ENCODE assay signal across 23 cellular contexts in the genomic region with DNA sequence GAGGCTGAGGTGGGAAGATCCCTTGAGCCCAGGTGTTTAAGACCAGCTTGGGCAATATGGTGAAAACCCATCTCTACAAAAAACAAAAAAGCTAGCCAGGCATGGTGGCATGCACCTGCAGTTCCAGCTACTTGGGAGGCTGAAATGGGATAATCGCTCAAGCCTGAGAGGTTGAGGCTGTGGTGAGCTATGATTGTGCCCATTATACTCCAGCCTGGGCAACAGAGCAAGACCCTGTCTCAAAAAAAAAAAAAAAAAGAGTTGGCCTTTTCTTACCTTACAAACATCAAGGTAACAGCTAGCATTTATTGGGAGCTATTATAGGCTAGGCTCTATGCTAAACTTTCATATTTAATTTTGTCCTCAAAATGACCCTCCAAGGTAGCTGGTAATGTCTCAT. TPM values are rescaled to one million over a fixed set of nuclear protein-coding genes. Genes with fewer than 3 reads are reported as not detected.
"Had no signal": no experiment of that assay in that cellular context is flagged by ENCODE, and none has a peak within 500 bp of the region (broad histone marks: within the 10 kb centered on the region; RNA-seq: fewer than 3 reads in every experiment).

No MANE protein-coding gene starts in this region.

- ATAC-seq: esophagus mucosa, gastroesophageal sphincter, mucosa of descending colon, psoas muscle, sciatic nerve, upper lobe of right lung had no signal

- H3K9me3 Mint-ChIP-seq: activated T-cell treated with anti-CD3 and anti-CD28 coated beads, Interleukin-2, amount 50 U/mL, for 72 hours; memory B cell; naive thymus-derived CD8-positive, alpha-beta T cell; stimulated activated naive CD8-positive, alpha-beta T cell treated with anti-CD3 and anti-CD28 coated beads, Interleukin-15, amount 100 ng/mL, for 72 hours; T-helper 1 cell treated with Interleukin-12 subunit alpha and Interleukin-12 subunit beta and Interleukin-4 antibody, amounts not matched to agents 30 μg/mL and 1 μg/mL, for 36 hours had no signal

- H3K4me3 Mint-ChIP-seq: activated T-cell treated with anti-CD3 and anti-CD28 coated beads, Interleukin-2, amount 50 U/mL, for 72 hours; memory B cell; stimulated activated naive CD8-positive, alpha-beta T cell treated with anti-CD3 and anti-CD28 coated beads, Interleukin-15, amount 100 ng/mL, for 72 hours; T-helper 1 cell treated with Interleukin-12 subunit alpha and Interleukin-12 subunit beta and Interleukin-4 antibody, amounts not matched to agents 30 μg/mL and 1 μg/mL, for 36 hours had no signal

- H3K9me3 ChIP-seq: gastroesophageal sphincter, heart left ventricle, mucosa of descending colon, psoas muscle, upper lobe of right lung had no signal

- H3K4me3 ChIP-seq: gastroesophageal sphincter, heart left ventricle, mucosa of descending colon, psoas muscle, upper lobe of right lung had no signal

- DNase-seq: activated CD4-positive, alpha-beta T cell treated with anti-CD3 and anti-CD28 coated beads, Interleukin-2, amount 50 U/mL, for 1 hour; activated CD4-positive, CD25-positive, alpha-beta regulatory T cell treated with anti-CD3 and anti-CD28 coated beads, Interleukin-2, amount 50 U/mL, for 72 hours; activated CD8-positive, alpha-beta memory T cell treated with anti-CD3 and anti-CD28 coated beads for 24 hours; activated CD8-positive, alpha-beta memory T cell treated with anti-CD3 and anti-CD28 coated beads, Interleukin-2, amount 50 U/mL, for 48 hours; activated effector memory CD4-positive, alpha-beta T cell treated with anti-CD3 and anti-CD28 coated beads, Interleukin-2, amount 50 U/mL, for 16 hours; activated naive CD4-positive, alpha-beta T cell treated with anti-CD3 and anti-CD28 coated beads, Interleukin-2, amount 50 U/mL, for 16 hours; activated T-cell treated with anti-CD3 and anti-CD28 coated beads, Interleukin-2, amount 50 U/mL, for 72 hours; aorta; effector CD4-positive, alpha-beta T cell; heart left ventricle; mucosa of descending colon; nucleus accumbens; psoas muscle; stimulated activated CD4-positive, alpha-beta T cell treated with anti-CD3 and anti-CD28 coated beads, Interleukin-1b, Interleukin-23, amount 100 ng/mL, for 48 hours; stimulated activated naive CD8-positive, alpha-beta T cell treated with anti-CD3 and anti-CD28 coated beads, Interleukin-15, amount 100 ng/mL, for 72 hours; upper lobe of right lung had no signal

- H3K36me3 ChIP-seq: gastroesophageal sphincter, heart left ventricle, upper lobe of right lung had no signal

- H3K4me1 ChIP-seq: upper lobe of right lung had no signal

- H3K27ac ChIP-seq: psoas muscle, upper lobe of right lung had no signal

- H3K27me3 Mint-ChIP-seq: memory B cell; naive thymus-derived CD8-positive, alpha-beta T cell; stimulated activated naive CD8-positive, alpha-beta T cell treated with anti-CD3 and anti-CD28 coated beads, Interleukin-15, amount 100 ng/mL, for 72 hours had no signal

- H3K27ac Mint-ChIP-seq: T-helper 1 cell treated with Interleukin-12 subunit alpha and Interleukin-12 subunit beta and Interleukin-4 antibody, amounts not matched to agents 30 μg/mL and 1 μg/mL, for 36 hours had no signal

- H3K27me3 ChIP-seq: gastroesophageal sphincter, heart left ventricle, upper lobe of right lung had no signal

RNA-seq across cellular contexts. Expression of gene PTTG2, which starts 43.4 kb away (rescaled TPM):
- total RNA-seq: activated T-cell treated with anti-CD3 and anti-CD28 coated beads, Interleukin-2, amount 50 U/mL, for 72 hours; temporal lobe had no signal
- polyA plus RNA-seq: naive thymus-derived CD8-positive, alpha-beta T cell had no signal
